10 cellular contexts compared by ENCODE assay signal in genomic region chr22:29041408-29041807, GRCh38. TPM values are rescaled to one million over a fixed set of nuclear protein-coding genes. Genes with fewer than 3 reads are reported as not detected.
DNase-seq lines count a peak whose midpoint lies in the region; ATAC-seq and TF ChIP-seq lines count a peak whose summit lies in the region.
"Had no signal": no experiment of that assay in that cellular context is flagged by ENCODE, and none has a peak within 500 bp of the region (broad histone marks: within the 10 kb centered on the region; RNA-seq: fewer than 3 reads in every experiment).

No MANE protein-coding gene starts in this region.

- no peak overlapping the region for H2AFZ ChIP-seq in smooth muscle cell (ENCODE audit: low read depth)

- H3K79me2 ChIP-seq in smooth muscle cell (ENCODE audit: low read depth): no peaks in the 10 kb centered on the region

- TF ChIP-seq CTCF in smooth muscle cell (IDR thresholded peaks at IDR 0.05; ENCODE audit: borderline replicate concordance, insufficient read depth, poor library complexity, severe bottlenecking): no peak

- H3K9me3 ChIP-seq in smooth muscle cell (replicated peaks; ENCODE audit: low read depth): no peaks in the 10 kb centered on the region
- H3K9me3 ChIP-seq: right lobe of liver had no signal

- peaks cover 27% of the 10 kb centered on the region for H3F3A ChIP-seq in smooth muscle cell (ENCODE audit: low read depth)

- no peaks in the 10 kb centered on the region for H4K20me1 ChIP-seq in smooth muscle cell (ENCODE audit: low read depth)

- H3K4me2 ChIP-seq in smooth muscle cell: no peak overlapping the region

- WGBS in smooth muscle cell (ENCODE audit: low lambda C conversion rate): 44% methylated on average over 2 of the region's 2 CpGs

- peaks cover 9% of the 10 kb centered on the region for H3K4me1 ChIP-seq in smooth muscle cell (ENCODE audit: low read depth)

- ATAC-seq in GM21381 (IDR thresholded peaks at IDR 0.05; ENCODE audit: unreplicated experiment): no peak
- ATAC-seq in GM19397 (IDR thresholded peaks at IDR 0.05; ENCODE audit: unreplicated experiment): no peak
- no peak for ATAC-seq in GM18858 (IDR thresholded peaks at IDR 0.05; ENCODE audit: unreplicated experiment)

- H3K9ac ChIP-seq in smooth muscle cell (ENCODE audit: low read depth): peak overlapping the region; percentile 4

- H3K27ac ChIP-seq in smooth muscle cell (ENCODE audit: low read depth): peak overlapping the region; percentile 6
- H3K27ac ChIP-seq: RWPE1 had no signal

- no peak overlapping the region for H3K4me3 ChIP-seq in smooth muscle cell
- H3K4me3 ChIP-seq: right lobe of liver had no signal

- no peaks in the 10 kb centered on the region for H3K36me3 ChIP-seq in smooth muscle cell (ENCODE audit: low read depth)

- DNase-seq in HCEC 1CT (peak; percentile 44), anterior cingulate cortex (lab: John Stamatoyannopoulos, UW) (peak in 38 of 58 donors; percentile 4 to 86 (median 41)), inferior parietal cortex (ENCODE audit: extremely low spot score) (peak; percentile 36), smooth muscle cell (lab: John Stamatoyannopoulos, UW; ENCODE audit: unreplicated experiment) (no peak), NCI-H510A treated with DMSO at 0.1 percent for 48 hours (lab: John Stamatoyannopoulos, UW) (no peak)

- H3K27me3 ChIP-seq in smooth muscle cell (ENCODE audit: low read depth): no peaks in the 10 kb centered on the region
- H3K27me3 ChIP-seq: right lobe of liver had no signal

RNA-seq across cellular contexts. Expression of gene C22orf31, which starts 20.2 kb away (rescaled TPM):
- total RNA-seq in smooth muscle cell: not detected in 2 replicates
- not detected in 2 replicates for polyA plus RNA-seq in smooth muscle cell
- total RNA-seq: right lobe of liver had no signal

RNA-seq across cellular contexts. Expression of gene KREMEN1, which starts 31.4 kb away (rescaled TPM):
- 6.8 and 7.8 TPM in 2 replicates for total RNA-seq in smooth muscle cell
- 6.0 and 9.9 TPM in 2 replicates for polyA plus RNA-seq in smooth muscle cell

Comparison
In these comparisons a context has a peak if more than half of its experiments do, and no peak if none do; other contexts are left out.
1. DNase-seq: peak in HCEC 1CT (single experiment), anterior cingulate cortex (38 of 58) and inferior parietal cortex (single experiment); none in smooth muscle cell (single experiment) and NCI-H510A treated with DMSO at 0.1 percent for 48 hours (single experiment).